Comparison of ENCODE assay signal across 17 cellular contexts in the genomic region with DNA sequence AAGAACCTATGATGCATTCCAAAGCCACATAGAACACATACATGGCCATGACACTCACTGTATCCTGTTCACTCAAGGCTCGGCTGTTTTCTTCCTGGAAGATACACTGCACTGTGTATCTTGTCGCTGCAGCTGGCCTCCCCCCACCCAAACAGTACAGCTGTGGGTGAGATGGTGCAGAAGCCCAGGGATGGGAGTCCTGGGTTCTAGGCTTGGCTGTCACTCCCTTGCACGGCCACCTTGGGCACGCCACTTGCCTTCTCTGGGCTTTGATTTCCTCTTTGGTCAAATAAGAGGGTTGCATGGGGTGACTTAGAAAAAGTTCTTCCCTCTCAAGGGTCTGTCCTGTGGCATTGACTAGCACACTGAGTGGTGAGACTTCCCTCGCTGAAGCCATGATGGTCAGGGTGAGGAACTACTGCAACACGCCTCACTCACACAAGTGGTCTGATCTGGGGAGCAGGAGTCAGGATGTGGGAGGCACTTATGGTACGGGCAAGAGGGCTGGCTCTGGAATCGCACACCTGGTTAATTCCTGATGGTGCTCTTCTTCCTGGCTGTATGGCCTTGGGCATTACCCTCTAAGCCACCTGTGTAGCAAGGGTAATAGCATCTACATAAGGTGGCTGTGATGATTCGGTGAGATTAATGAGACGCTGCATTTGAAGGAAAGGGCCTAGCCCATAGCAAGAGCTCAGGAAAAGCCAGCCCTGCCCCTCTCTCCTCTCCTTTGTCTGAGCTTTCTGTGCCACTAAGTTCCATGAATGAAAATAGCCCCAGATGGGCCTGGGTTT. TPM values are rescaled to one million over a fixed set of nuclear protein-coding genes. Genes with fewer than 3 reads are reported as not detected.
DNase-seq lines count a peak whose midpoint lies in the region; ATAC-seq and TF ChIP-seq lines count a peak whose summit lies in the region.
"Had no signal": no experiment of that assay in that cellular context is flagged by ENCODE, and none has a peak within 500 bp of the region (broad histone marks: within the 10 kb centered on the region; RNA-seq: fewer than 3 reads in every experiment).

No MANE protein-coding gene starts in this region.

- no peak for TF ChIP-seq EP300 in SK-N-SH (IDR thresholded peaks at IDR 0.05; ENCODE audit: borderline replicate concordance in 1 of 2, low read depth in 1 of 2, low read length in 1 of 2)

- H3F3A ChIP-seq in SK-N-SH (replicated peaks; ENCODE audit: insufficient read depth) (peaks cover 12% of the 10 kb centered on the region), GM23248 (ENCODE audit: insufficient read depth) (no peaks in the 10 kb centered on the region)

- H4K91ac ChIP-seq in mesenchymal stem cell (ENCODE audit: low read length), result peak overlapping the region; percentile 47

- H3K9me3 ChIP-seq in SK-N-SH (no peaks in the 10 kb centered on the region), mesenchymal stem cell (ENCODE audit: control insufficient read depth, low read length) (no peaks in the 10 kb centered on the region), tibial artery (no peaks in the 10 kb centered on the region), GM23248 (ENCODE audit: low read depth) (no peaks in the 10 kb centered on the region)
- H3K9me3 ChIP-seq: right lobe of liver had no signal

- H3K36me3 Mint-ChIP-seq in activated naive CD8-positive, alpha-beta T cell treated with anti-CD3 and anti-CD28 coated beads for 36 hours, result peaks cover 16% of the 10 kb centered on the region

- DNase-seq in SK-N-SH, result no peak
- no peak for DNase-seq in activated naive CD8-positive, alpha-beta T cell treated with anti-CD3 and anti-CD28 coated beads for 36 hours
- DNase-seq in mesenchymal stem cell, result no peak
- peak in 1 of 2 donors; percentile 52 for DNase-seq in tibial artery
- no peak for DNase-seq in DMS79 (lab: John Stamatoyannopoulos, UW)
- no peak for DNase-seq in GM23248
- DNase-seq in SK-N-DZ (ENCODE audit: low spot score), result no peak
- DNase-seq: ACHN; activated T-cell treated with anti-CD3 and anti-CD28 coated beads, Interleukin-2, amount 50 U/mL, for 72 hours; DMS53; NCI-H1092 treated with DMSO at 0.1 percent for 48 hours; NCI-H524 treated with DMSO at 0.1 percent for 48 hours; right lobe of liver; SHP77 treated with DMSO at 0.1 percent for 48 hours had no signal

- no peak overlapping the region for H4K8ac ChIP-seq in mesenchymal stem cell (ENCODE audit: low read length)

- H2AFZ ChIP-seq in SK-N-SH (ENCODE audit: low read depth), result no peak overlapping the region
- no peak overlapping the region for H2AFZ ChIP-seq in mesenchymal stem cell (ENCODE audit: low read depth, low read length)
- no peak overlapping the region for H2AFZ ChIP-seq in GM23248

- TF ChIP-seq CTCF in SK-N-SH (IDR thresholded peaks at IDR 0.05) (no peak), tibial artery (IDR thresholded peaks at IDR 0.05) (no peak)

- no peaks in the 10 kb centered on the region for H3K27me3 Mint-ChIP-seq in activated naive CD8-positive, alpha-beta T cell treated with anti-CD3 and anti-CD28 coated beads for 36 hours

- in situ Hi-C loops in GM23248 (cut with MboI), result no loop called here

- CTCF ChIA-PET in SK-N-SH (lab: Yijun Ruan, JAX), result interaction anchor here (1.0 to 1.7 kb wide), 3 partner anchors 9 to 227 kb away, joined by 3 to 5 read pairs (median 3); no protein-coding TSS in a partner anchor

- H3K4me3 ChIP-seq in SK-N-SH (ENCODE audit: low read depth in 2 of 2, low read length in 1 of 2) (no peak overlapping the region), mesenchymal stem cell (ENCODE audit: insufficient read depth in 1 of 2, low read depth in 1 of 2, low read length in 2 of 2) (peak overlapping the region in 1 of 2 experiments; percentile 42), tibial artery (no peak overlapping the region), GM23248 (no peak overlapping the region)
- H3K4me3 ChIP-seq: right lobe of liver had no signal

- no peak overlapping the region for H3K4ac ChIP-seq in mesenchymal stem cell (ENCODE audit: low read depth in 1 of 2, low read length in 2 of 2)

- no peak overlapping the region for H3K4me3 Mint-ChIP-seq in activated naive CD8-positive, alpha-beta T cell treated with anti-CD3 and anti-CD28 coated beads for 36 hours
- H3K4me3 Mint-ChIP-seq: activated T-cell treated with anti-CD3 and anti-CD28 coated beads, Interleukin-2, amount 50 U/mL, for 72 hours; mesothelial cell of epicardium had no signal

- H2BK120ac ChIP-seq in mesenchymal stem cell (ENCODE audit: low read depth, low read length), result no peak overlapping the region

- intact Hi-C loops in tibial artery (cut with DNase I; ENCODE audit: low total_unique reads), result loop anchor here (5.0 kb wide), 1 partner anchor 41 kb away; no protein-coding TSS in a partner anchor

- no peak overlapping the region for H3K14ac ChIP-seq in mesenchymal stem cell (ENCODE audit: low read length in 2 of 2)

- ATAC-seq in SK-N-SH treated with all-trans-retinoic acid at 6 μM for 48 hours, result 0 out of 3 replicates have a peak, but pooled peaks have one; percentile 16
- ATAC-seq: activated T-cell treated with anti-CD3 and anti-CD28 coated beads, Interleukin-2, amount 50 U/mL, for 72 hours had no signal

- no peaks in the 10 kb centered on the region for H3K27me3 ChIP-seq in SK-N-SH (ENCODE audit: insufficient read depth)
- no peaks in the 10 kb centered on the region for H3K27me3 ChIP-seq in mesenchymal stem cell (ENCODE audit: control insufficient read depth in 1 of 2, insufficient read depth in 1 of 2, low read length in 2 of 2)
- no peaks in the 10 kb centered on the region for H3K27me3 ChIP-seq in tibial artery
- no peaks in the 10 kb centered on the region for H3K27me3 ChIP-seq in GM23248 (replicated peaks; ENCODE audit: insufficient read depth)
- H3K27me3 ChIP-seq: right lobe of liver had no signal

- H3K4me1 ChIP-seq in SK-N-SH (ENCODE audit: control insufficient read depth in 1 of 2, insufficient read depth in 2 of 2, low read depth in 1 of 2, low read length in 1 of 2) (no peaks in the 10 kb centered on the region; a peak in 1 of 4 replicates), mesenchymal stem cell (ENCODE audit: control insufficient read depth, insufficient read depth, low read depth, low read length) (peaks cover under 1% of the 10 kb centered on the region), tibial artery (peaks cover 0 to 29% (median 21%) of the 10 kb centered on the region in 4 donors), GM23248 (ENCODE audit: insufficient read depth) (no peaks in the 10 kb centered on the region)
- H3K4me1 ChIP-seq: right lobe of liver had no signal

- H2BK5ac ChIP-seq in mesenchymal stem cell (ENCODE audit: low read depth, low read length, poor library complexity, severe bottlenecking), result no peak overlapping the region

- TF ChIP-seq RAD21 in SK-N-SH (IDR thresholded peaks at IDR 0.05; ENCODE audit: low read length), result no peak

- H3K9ac ChIP-seq in SK-N-SH (no peak overlapping the region), mesenchymal stem cell (ENCODE audit: low read length) (peak overlapping the region; percentile 56), GM23248 (no peak overlapping the region)

- H2BK15ac ChIP-seq in mesenchymal stem cell (ENCODE audit: low read depth, poor library complexity, severe bottlenecking), result no peak overlapping the region

- H3K4me2 ChIP-seq in SK-N-SH, result no peak overlapping the region
- no peak overlapping the region for H3K4me2 ChIP-seq in mesenchymal stem cell (ENCODE audit: low read length, poor library complexity, severe bottlenecking)
- no peak overlapping the region for H3K4me2 ChIP-seq in GM23248 (ENCODE audit: unreplicated experiment)

- H4K20me1 ChIP-seq in SK-N-SH (ENCODE audit: insufficient read depth) (no peaks in the 10 kb centered on the region), GM23248 (ENCODE audit: insufficient read depth) (no peaks in the 10 kb centered on the region)

- H3K27ac Mint-ChIP-seq in activated naive CD8-positive, alpha-beta T cell treated with anti-CD3 and anti-CD28 coated beads for 36 hours, result peak overlapping the region; percentile 68
- H3K27ac Mint-ChIP-seq: activated T-cell treated with anti-CD3 and anti-CD28 coated beads, Interleukin-2, amount 50 U/mL, for 72 hours had no signal

- no peak overlapping the region for H2BK12ac ChIP-seq in mesenchymal stem cell (ENCODE audit: low read length in 2 of 2)

- H3K27ac ChIP-seq in SK-N-SH (ENCODE audit: low read depth in 2 of 2, low read length in 1 of 2) (no peak overlapping the region), mesenchymal stem cell (ENCODE audit: low read length, poor library complexity, severe bottlenecking) (no peak overlapping the region), tibial artery (peak overlapping the region; percentile 71 to 79), GM23248 (no peak overlapping the region)
- H3K27ac ChIP-seq: right lobe of liver, VCaP had no signal

- 98% methylated on average over 10 of the region's 10 CpGs for WGBS in SK-N-SH (ENCODE audit: low lambda C conversion rate)
- WGBS in mesenchymal stem cell, result 96% methylated on average over 8 of the region's 10 CpGs
- 84 to 85% methylated on average over 10 of the region's 10 CpGs for WGBS in GM23248 (ENCODE audit: low coverage in 1 of 2, low lambda C conversion rate in 2 of 2, missing lambda C conversion rate in 2 of 2), 2 experiments

- H3K79me1 ChIP-seq in mesenchymal stem cell (replicated peaks; ENCODE audit: low read length, poor library complexity, severe bottlenecking), result peaks cover 4% of the 10 kb centered on the region

- H3K36me3 ChIP-seq in SK-N-SH (replicated peaks in 1 of 2; ENCODE audit: control insufficient read depth in 1 of 2, insufficient read depth in 2 of 2, low read length in 1 of 2) (peaks cover 26 to 33% of the 10 kb centered on the region in 2 experiments), mesenchymal stem cell (ENCODE audit: control insufficient read depth in 1 of 2, insufficient read depth in 2 of 2, low read depth in 1 of 2, low read length in 2 of 2) (peaks cover 30 to 33% of the 10 kb centered on the region in 2 experiments), tibial artery (peaks cover 14 to 29% (median 25%) of the 10 kb centered on the region in 3 donors), GM23248 (ENCODE audit: low read depth) (peaks cover 6% of the 10 kb centered on the region)

- H3K79me2 ChIP-seq in SK-N-SH (ENCODE audit: insufficient read depth) (no peaks in the 10 kb centered on the region), GM23248 (ENCODE audit: insufficient read depth) (no peaks in the 10 kb centered on the region)

- H3K4me1 Mint-ChIP-seq in activated naive CD8-positive, alpha-beta T cell treated with anti-CD3 and anti-CD28 coated beads for 36 hours, result peaks cover 3% of the 10 kb centered on the region
- H3K4me1 Mint-ChIP-seq: mesothelial cell of epicardium had no signal

- no peak overlapping the region for H2AK5ac ChIP-seq in mesenchymal stem cell (ENCODE audit: low read length, severe bottlenecking)

- H3K9me3 Mint-ChIP-seq in activated naive CD8-positive, alpha-beta T cell treated with anti-CD3 and anti-CD28 coated beads for 36 hours, result peaks cover 3% of the 10 kb centered on the region
- H3K9me3 Mint-ChIP-seq: mesothelial cell of epicardium had no signal

- POLR2A ChIA-PET in SK-N-SH (lab: Yijun Ruan, JAX), result no interaction called here

- H3K23ac ChIP-seq in mesenchymal stem cell (ENCODE audit: low read length in 2 of 2), result no peak overlapping the region

- no peak overlapping the region for H3K18ac ChIP-seq in mesenchymal stem cell (ENCODE audit: low read depth in 1 of 2, low read length in 2 of 2)

- no peaks in the 10 kb centered on the region for H3K9me2 ChIP-seq in SK-N-SH
- no peaks in the 10 kb centered on the region for H3K9me2 ChIP-seq in GM23248 (ENCODE audit: insufficient read depth)

RNA-seq across cellular contexts. Expression of a gene that starts 44.0 kb away (rescaled TPM):
- polyA plus RNA-seq in SK-N-SH (2012; rRNA removed) (58.4 and 61.7 TPM in 2 replicates), GM23248 (2016; fragmentation: Nextera tagmentation; extraction: Ambion mirVana) (69.7 and 70.0 TPM in 2 replicates)
- polyA plus RNA-seq in SK-N-SH (2012; cell fraction: cytosol; rRNA removed), result 78.1 and 80.4 TPM in 2 replicates
- polyA plus RNA-seq in SK-N-SH (2012; cell fraction: nucleus; rRNA removed), result 24.1 and 31.7 TPM in 2 replicates
- total RNA-seq in activated naive CD8-positive, alpha-beta T cell treated with anti-CD3 and anti-CD28 coated beads for 36 hours, result 100 to 1,000 TPM; 277 to 295 TPM
- 146 TPM for polyA plus RNA-seq in mesenchymal stem cell (2013, experiment 1 of 2)
- polyA plus RNA-seq in mesenchymal stem cell (2013, experiment 2 of 2), result 155 TPM
- total RNA-seq in GM23248 (2014; rRNA removed; shearing (Covaris generic)), result 40.1 and 40.3 TPM in 2 replicates
- 160 and 194 TPM in 2 replicates for polyA plus RNA-seq in SK-N-DZ (2014; cell fraction: cytosol; rRNA removed)
- 68.4 and 81.7 TPM in 2 replicates for polyA plus RNA-seq in SK-N-DZ (2014; cell fraction: nucleus; rRNA removed)

Comparison
In these comparisons a context has a peak if more than half of its experiments do, and no peak if none do; other contexts are left out.
1. H3K27ac ChIP-seq: peak in tibial artery (2 of 2); none in SK-N-SH (0 of 2), mesenchymal stem cell (single experiment) and GM23248 (single experiment).